14 cellular contexts compared by ENCODE assay signal in genomic region chr1:200448034-200448762, GRCh38. TPM values are rescaled to one million over a fixed set of nuclear protein-coding genes. Genes with fewer than 3 reads are reported as not detected.
DNase-seq lines count a peak whose midpoint lies in the region; ATAC-seq and TF ChIP-seq lines count a peak whose summit lies in the region.
"Had no signal": no experiment of that assay in that cellular context is flagged by ENCODE, and none has a peak within 500 bp of the region (broad histone marks: within the 10 kb centered on the region; RNA-seq: fewer than 3 reads in every experiment).

No MANE protein-coding gene starts in this region.

- H3K27me3 ChIP-seq in brain microvascular endothelial cell (replicated peaks): no peaks in the 10 kb centered on the region
- H3K27me3 ChIP-seq: gastroesophageal sphincter, sigmoid colon had no signal

- no peak overlapping the region for H3K4me3 ChIP-seq in brain microvascular endothelial cell (ENCODE audit: low read depth, low read length)
- H3K4me3 ChIP-seq: gastroesophageal sphincter, sigmoid colon had no signal

- no peak for TF ChIP-seq CTCF in GM13977 (IDR thresholded peaks at IDR 0.05; ENCODE audit: extremely low read depth, insufficient read depth, missing control alignments)
- no peak for TF ChIP-seq CTCF in brain microvascular endothelial cell (IDR thresholded peaks at IDR 0.05; ENCODE audit: low read depth, low read length, missing control alignments)
- no peak for TF ChIP-seq CTCF in omental fat pad (IDR thresholded peaks at IDR 0.05)

- ATAC-seq in HG02798 (IDR thresholded peaks at IDR 0.05; ENCODE audit: poor library complexity, unreplicated experiment) (peak; percentile 90), HG03565 (IDR thresholded peaks at IDR 0.05; ENCODE audit: unreplicated experiment) (peak; percentile 94), omental fat pad (ENCODE audit: low FRiP score) (no peak)
- ATAC-seq: gastroesophageal sphincter had no signal

- H3K36me3 ChIP-seq in brain microvascular endothelial cell (replicated peaks): no peaks in the 10 kb centered on the region
- H3K36me3 ChIP-seq: gastroesophageal sphincter, sigmoid colon had no signal

- peak; percentile 71 for DNase-seq in GM13977 (ENCODE audit: low spot score)
- DNase-seq in GM19240 (ENCODE audit: insufficient read length, low spot score): peak; percentile 22
- no peak for DNase-seq in stimulated activated CD4-positive, alpha-beta T cell treated with anti-CD3 and anti-CD28 coated beads, Interleukin-1b, Interleukin-23, amount 100 ng/mL, for 48 hours
- DNase-seq in brain microvascular endothelial cell: no peak
- DNase-seq in omental fat pad (ENCODE audit: low spot score): no peak
- DNase-seq in AG08396 (ENCODE audit: low spot score): no peak
- DNase-seq: activated CD4-positive, alpha-beta T cell treated with anti-CD3 and anti-CD28 coated beads, Interleukin-2, amount 50 U/mL, for 4 hours; HCEC 1CT; mesendoderm; NCI-H1694 treated with DMSO at 0.1 percent for 48 hours; sigmoid colon had no signal

- in situ Hi-C loops in GM13977 (cut with MboI; ENCODE audit: low pct_unique_long_range_greater_than_20kb, low sequenced_read_pairs, unreplicated experiment) (no loop called here), brain microvascular endothelial cell (cut with HindIII; ENCODE audit: low pct_ligation_motif_present, low sequenced_read_pairs) (no loop called here)

- no peak overlapping the region for H3K27ac ChIP-seq in brain microvascular endothelial cell
- H3K27ac ChIP-seq: gastroesophageal sphincter, sigmoid colon had no signal

RNA-seq across cellular contexts. Expression of gene ZNF281, which starts 38.4 kb away (rescaled TPM):
- total RNA-seq in omental fat pad: 10 to 100 TPM; 13.0 to 18.7 (median 15.6) TPM

Comparison
In these comparisons a context has a peak if more than half of its experiments do, and no peak if none do; other contexts are left out.
1. DNase-seq: peak in GM13977 (single experiment) and GM19240 (single experiment); none in stimulated activated CD4-positive, alpha-beta T cell treated with anti-CD3 and anti-CD28 coated beads, Interleukin-1b, Interleukin-23, amount 100 ng/mL, for 48 hours (single experiment), brain microvascular endothelial cell (single experiment), omental fat pad (single experiment) and AG08396 (single experiment).